26 cellular contexts compared by ENCODE assay signal in genomic region chr6:110552076-110552475, GRCh38.
"Had no signal": no experiment of that assay in that cellular context is flagged by ENCODE, and none has a peak within 500 bp of the region (broad histone marks: within the 10 kb centered on the region; RNA-seq: fewer than 3 reads in every experiment).

No MANE protein-coding gene starts in this region.

- ATAC-seq: activated T-cell treated with anti-CD3 and anti-CD28 coated beads, Interleukin-2, amount 50 U/mL, for 4 hours; activated T-helper 17 cell treated with anti-CD3 and anti-CD28 coated beads, Interleukin-2, amount 50 U/mL, for 72 hours; body of pancreas; effector memory CD8-positive, alpha-beta T cell; foreskin keratinocyte; gastrocnemius medialis; WTC11 had no signal

- H3K27ac ChIP-seq: body of pancreas, coronary artery, esophagus muscularis mucosa, foreskin keratinocyte, gastrocnemius medialis had no signal

- DNase-seq: activated CD4-positive, alpha-beta memory T cell treated with anti-CD3 and anti-CD28 coated beads, Interleukin-2, amount 10 ng/mL, durations not matched to agents 7 days and 5 days; activated CD4-positive, alpha-beta T cell treated with anti-CD3 and anti-CD28 coated beads for 1 hour; activated CD4-positive, alpha-beta T cell treated with anti-CD3 and anti-CD28 coated beads for 4 hours; activated CD4-positive, alpha-beta T cell treated with anti-CD3 and anti-CD28 coated beads, Interleukin-2, amount 10 ng/mL, durations not matched to agents 7 days and 5 days; activated CD4-positive, alpha-beta T cell treated with anti-CD3 and anti-CD28 coated beads, Interleukin-2, amount 50 U/mL, for 4 hours; activated CD8-positive, alpha-beta memory T cell treated with anti-CD3 and anti-CD28 coated beads for 24 hours; activated effector memory CD4-positive, alpha-beta T cell treated with Interleukin-2 at 50 U/mL for 16 hours; activated gamma-delta T cell treated with Interleukin-2 at 50 U/mL for 16 hours; activated naive CD4-positive, alpha-beta T cell treated with anti-CD3 and anti-CD28 coated beads, Interleukin-2, amount 50 U/mL, for 16 hours; activated naive CD4-positive, alpha-beta T cell treated with Interleukin-2 at 50 U/mL for 16 hours; activated T-cell treated with anti-CD3 and anti-CD28 coated beads, Interleukin-2, amount 50 U/mL, for 4 hours; amniotic stem cell; aorta; body of pancreas; central memory CD4-positive, alpha-beta T cell; cerebellar nuclear complex; effector CD4-positive, alpha-beta T cell; effector memory CD8-positive, alpha-beta T cell; erythroblast; foreskin keratinocyte; gastrocnemius medialis; T-helper 2 cell had no signal
